Comparison of ENCODE assay signal across 15 cellular contexts in the genomic region with DNA sequence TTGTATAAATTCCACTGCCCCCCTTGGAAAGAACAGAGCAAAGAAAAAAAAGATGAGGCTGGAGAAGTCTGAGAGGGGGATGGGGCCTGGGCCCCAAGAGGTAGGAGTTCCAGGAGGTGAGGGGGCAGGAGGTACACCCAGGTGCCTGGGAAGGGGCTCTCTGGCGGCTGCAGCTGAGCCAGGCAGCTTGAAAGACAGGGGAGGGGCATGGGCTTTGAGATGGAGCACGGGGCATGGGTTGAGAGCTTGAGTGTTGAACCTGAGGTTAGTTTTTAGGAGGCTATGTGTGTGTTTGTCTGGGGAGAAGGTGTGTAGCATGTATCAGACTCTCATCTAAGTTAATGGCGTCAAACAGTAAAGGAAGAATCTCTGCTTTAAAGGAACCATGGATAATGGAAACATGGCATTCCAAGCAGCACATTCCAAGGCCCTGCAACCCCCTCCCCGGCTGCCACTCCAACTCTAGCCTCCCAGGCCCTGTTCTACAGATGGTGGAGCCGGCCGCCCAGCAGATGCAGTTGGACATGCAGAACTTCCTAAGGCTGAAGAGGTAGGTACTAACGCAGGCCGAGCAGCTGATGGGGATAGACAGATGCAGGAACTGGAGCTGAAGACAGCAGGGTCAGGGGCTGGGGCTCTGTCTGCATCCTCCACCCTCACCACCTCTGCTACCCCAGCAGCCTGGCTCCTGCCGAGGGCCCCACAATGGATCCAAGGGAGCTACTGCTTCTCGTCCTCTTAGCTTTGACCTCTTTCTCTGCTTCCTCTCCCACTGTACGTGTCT. TPM values are rescaled to one million over a fixed set of nuclear protein-coding genes. Genes with fewer than 3 reads are reported as not detected.
"Had no signal": no experiment of that assay in that cellular context is flagged by ENCODE, and none has a peak within 500 bp of the region (broad histone marks: within the 10 kb centered on the region; RNA-seq: fewer than 3 reads in every experiment).

No MANE protein-coding gene starts in this region.

- H3K36me3 ChIP-seq: ovary, vagina had no signal

- H3K36me3 Mint-ChIP-seq: natural killer cell had no signal

- H3K9me3 ChIP-seq: ovary, thyroid gland, vagina had no signal

- H3K9me3 Mint-ChIP-seq: natural killer cell had no signal

- H3K4me3 ChIP-seq: ovary, skin epidermis, thyroid gland, vagina had no signal

- H3K27ac ChIP-seq: ovary, skin epidermis, thyroid gland, vagina had no signal

- H3K27ac Mint-ChIP-seq: activated CD8-positive, alpha-beta T cell treated with anti-CD3 and anti-CD28 coated beads, Interleukin-2, amount 10 ng/mL, durations not matched to agents 7 days and 5 days; natural killer cell had no signal

- H3K4me3 Mint-ChIP-seq: activated CD8-positive, alpha-beta T cell treated with anti-CD3 and anti-CD28 coated beads, Interleukin-2, amount 10 ng/mL, durations not matched to agents 7 days and 5 days; natural killer cell had no signal

- ATAC-seq: activated CD8-positive, alpha-beta T cell treated with anti-CD3 and anti-CD28 coated beads, Interleukin-2, amount 10 ng/mL, durations not matched to agents 7 days and 5 days; left colon; natural killer cell had no signal

- DNase-seq: activated CD4-positive, alpha-beta T cell treated with anti-CD3 and anti-CD28 coated beads for 4 hours; activated CD8-positive, alpha-beta memory T cell treated with anti-CD3 and anti-CD28 coated beads, Interleukin-2, amount 50 U/mL, for 48 hours; activated CD8-positive, alpha-beta T cell treated with anti-CD3 and anti-CD28 coated beads, Interleukin-2, amount 10 ng/mL, durations not matched to agents 7 days and 5 days; activated naive CD4-positive, alpha-beta T cell treated with anti-CD3 and anti-CD28 coated beads, Interleukin-2, amount 50 U/mL, for 16 hours; central memory CD4-positive, alpha-beta T cell; dermis blood vessel endothelial cell; erythroblast; hippocampal formation; left colon; natural killer cell; ovary; T1000; thyroid gland had no signal

- H3K27me3 ChIP-seq: ovary, thyroid gland, vagina had no signal

RNA-seq across cellular contexts. Expression of gene MDFI, which starts 42.1 kb away (rescaled TPM):
- total RNA-seq: activated CD8-positive, alpha-beta T cell treated with anti-CD3 and anti-CD28 coated beads, Interleukin-2, amount 10 ng/mL, durations not matched to agents 7 days and 5 days; natural killer cell had no signal
